18 cellular contexts compared by ENCODE assay signal in the genomic region with DNA sequence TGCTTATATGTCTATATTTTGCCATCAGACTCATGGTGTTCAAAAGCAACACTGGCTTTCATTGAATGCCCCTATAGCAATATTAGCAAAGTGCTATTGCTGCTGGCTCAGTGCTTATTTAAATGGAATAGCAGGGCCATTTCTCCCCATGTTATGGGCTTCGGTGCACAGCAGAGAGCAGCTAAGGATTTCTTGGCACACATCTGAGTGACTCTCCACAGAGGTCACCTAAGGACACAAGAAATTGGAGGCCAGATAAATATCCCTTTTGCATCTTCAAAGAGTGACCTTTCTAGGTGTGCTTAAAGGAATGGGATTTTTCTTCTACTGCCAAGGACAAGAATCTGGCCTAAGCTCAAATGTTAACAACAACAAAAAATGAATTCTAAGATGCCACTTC.
"Had no signal": no experiment of that assay in that cellular context is flagged by ENCODE, and none has a peak within 500 bp of the region (broad histone marks: within the 10 kb centered on the region; RNA-seq: fewer than 3 reads in every experiment).

No MANE protein-coding gene starts in this region.

- H3K27me3 ChIP-seq: dorsolateral prefrontal cortex, heart right ventricle, neutrophil, spleen, stomach had no signal

- H3K27me3 Mint-ChIP-seq: naive thymus-derived CD8-positive, alpha-beta T cell had no signal

- H3K4me1 ChIP-seq: psoas muscle, spleen had no signal

- H3K27ac Mint-ChIP-seq: immature natural killer cell; naive thymus-derived CD8-positive, alpha-beta T cell had no signal

- H3K4me1 Mint-ChIP-seq: immature natural killer cell; naive thymus-derived CD8-positive, alpha-beta T cell had no signal

- H3K9me3 ChIP-seq: heart right ventricle, mucosa of descending colon, neutrophil, psoas muscle, stomach, thoracic aorta had no signal

- H3K4me3 Mint-ChIP-seq: immature natural killer cell; naive thymus-derived CD8-positive, alpha-beta T cell had no signal

- H3K36me3 Mint-ChIP-seq: immature natural killer cell; naive thymus-derived CD8-positive, alpha-beta T cell had no signal

- H3K27ac ChIP-seq: dorsolateral prefrontal cortex, heart right ventricle, neutrophil, psoas muscle, spleen, stomach, thoracic aorta had no signal

- H3K4me3 ChIP-seq: dorsolateral prefrontal cortex, heart right ventricle, mucosa of descending colon, psoas muscle, spleen, stomach, thoracic aorta had no signal

- H3K36me3 ChIP-seq: heart right ventricle, neutrophil, spleen, stomach, thoracic aorta had no signal

- DNase-seq: cortex of kidney; dorsolateral prefrontal cortex; effector CD8-positive, alpha-beta T cell; heart right ventricle; immature natural killer cell; mucosa of descending colon; naive thymus-derived CD8-positive, alpha-beta T cell; psoas muscle; retina; spleen; stimulated activated CD4-positive, alpha-beta T cell treated with anti-CD3 and anti-CD28 coated beads, Interleukin-15, amount 100 ng/mL, for 24 hours; stimulated activated CD4-positive, alpha-beta T cell treated with anti-CD3 and anti-CD28 coated beads, Interleukin-1b, Interleukin-23, amount 100 ng/mL, for 48 hours; stimulated activated CD4-positive, alpha-beta T cell treated with anti-CD3 and anti-CD28 coated beads, Interleukin-4, amount 100 ng/mL, for 4 hours; stimulated activated naive CD4-positive, alpha-beta T cell; stomach; trophoblast cell had no signal
